In the genomic region with DNA sequence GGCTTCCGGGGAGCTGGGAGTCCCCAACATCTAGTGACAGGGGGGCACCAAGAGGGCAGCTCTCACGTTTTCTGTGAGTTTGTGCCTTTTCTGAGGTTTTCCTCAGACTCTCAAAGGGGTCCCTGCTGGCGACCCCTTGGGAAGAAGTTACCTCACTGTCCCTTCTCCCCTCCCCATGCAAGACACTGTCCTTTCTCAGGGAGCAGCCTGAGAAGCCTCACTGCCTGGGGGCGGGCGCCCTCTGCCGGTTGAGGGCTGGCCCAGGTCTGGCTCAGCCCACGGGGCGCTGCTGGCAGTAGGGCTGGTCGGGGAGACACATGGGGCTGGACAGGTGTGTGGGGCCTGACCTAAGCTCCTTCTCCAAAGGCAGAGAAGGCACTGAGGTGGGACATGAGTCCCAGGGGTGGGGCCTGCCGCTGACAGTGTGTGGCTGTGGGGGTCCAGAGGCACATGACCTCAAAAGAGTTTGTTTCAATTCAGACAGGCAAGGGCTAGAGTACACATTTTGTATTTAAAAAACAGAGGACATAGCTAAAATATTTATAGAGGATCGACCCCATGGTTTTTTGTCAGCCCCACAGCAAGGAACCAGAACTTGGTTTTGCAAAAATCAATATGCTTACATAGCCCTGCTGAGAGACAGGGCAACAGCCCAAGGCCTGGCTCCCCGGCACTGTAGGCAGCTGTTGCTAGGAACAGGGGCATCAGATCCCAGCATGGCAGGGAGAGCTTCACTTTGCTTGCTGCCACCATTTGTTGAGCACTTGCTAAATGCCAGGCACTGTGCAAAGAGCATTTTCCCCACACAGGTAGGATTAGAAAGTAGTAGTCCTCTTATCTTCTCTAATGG, we compare ENCODE assay signal across 8 cellular contexts. TPM values are rescaled to one million over a fixed set of nuclear protein-coding genes. Genes with fewer than 3 reads are reported as not detected.
DNase-seq lines count a peak whose midpoint lies in the region; ATAC-seq, FAIRE-seq and TF ChIP-seq lines count a peak whose summit lies in the region.

No MANE protein-coding gene starts in this region.

- no peaks in the 10 kb centered on the region for H3K36me3 ChIP-seq in K562 (ENCODE audit: control insufficient read depth, insufficient read depth, low read length)

- TF ChIP-seq POLR2A in K562 (conservative IDR thresholded peaks at IDR 0.05), result no peak

- FAIRE-seq in K562 (lab: Jason Lieb, UNC), result peak; percentile 15

- no peak overlapping the region for H2AFZ ChIP-seq in K562 (ENCODE audit: low read depth, low read length)

- H3K4me1 ChIP-seq in K562 (replicated peaks in 1 of 2; ENCODE audit: control insufficient read depth in 2 of 2, insufficient read depth in 2 of 2, low read length in 2 of 2), result no peaks in the 10 kb centered on the region

- 1% methylated on average over 11 of the region's 12 CpGs for WGBS in K562 (ENCODE audit: insufficient coverage, low coverage, missing lambda C conversion rate)

- no peak overlapping the region for H3K9ac ChIP-seq in K562 (ENCODE audit: insufficient read depth in 1 of 2, low read depth in 2 of 2, low read length in 2 of 2)

- POLR2A ChIA-PET in K562 (lab: Yijun Ruan, JAX), result no interaction called here

- no peak for TF ChIP-seq EP300 in K562 (IDR thresholded peaks at IDR 0.05; ENCODE audit: low read length)

- TF ChIP-seq CTCF in CD14-positive monocyte (IDR thresholded peaks at IDR 0.05) (peak; percentile 97), K562 (IDR thresholded peaks at IDR 0.05 in 2 of 3, conservative IDR thresholded peaks at IDR 0.05 in 1 of 3; ENCODE audit: insufficient read depth in 2 of 3, low read depth in 1 of 3, low read length in 3 of 3) (peak; percentile 79 to 87 (median 80))

- H3K79me2 ChIP-seq in K562 (ENCODE audit: control insufficient read depth, insufficient read depth, low read length), result no peaks in the 10 kb centered on the region

- in situ Hi-C loops in K562 (cut with MboI), result loop anchor here (10.0 kb wide), 1 partner anchor 402 kb away; a partner anchor contains a TSS

- peak; percentile 54 for ATAC-seq in GM21619 (IDR thresholded peaks at IDR 0.05; ENCODE audit: unreplicated experiment)
- ATAC-seq in K562, result peak; percentile 99

- H3K27ac Mint-ChIP-seq in CD14-positive monocyte (no peak overlapping the region), immature natural killer cell (no peak overlapping the region)

- no peak overlapping the region for H3K27ac ChIP-seq in K562 (ENCODE audit: extremely low read depth, low read depth, low read length)

- no peaks in the 10 kb centered on the region for H3K9me3 Mint-ChIP-seq in CD14-positive monocyte
- H3K9me3 Mint-ChIP-seq in immature natural killer cell, result no peaks in the 10 kb centered on the region

- intact Hi-C loops in CD14-positive monocyte (cut with micrococcal nuclease), result loop anchor here (1.0 to 5.0 kb wide), 3 partner anchors 252 to 404 kb away; a partner anchor contains a TSS
- intact Hi-C loops in K562 (cut with micrococcal nuclease), result loop anchor here (1.0 kb wide), 1 partner anchor 252 kb away; no protein-coding TSS in a partner anchor

- H3K4me3 ChIP-seq in K562, result no peak overlapping the region

- no peak overlapping the region for H3K4me2 ChIP-seq in K562 (ENCODE audit: insufficient read depth, low read length)

- H3K9me1 ChIP-seq in K562 (ENCODE audit: control insufficient read depth, insufficient read depth, low read length), result no peaks in the 10 kb centered on the region

- H4K20me1 ChIP-seq in K562 (replicated peaks; ENCODE audit: control insufficient read depth, insufficient read depth, low read length), result no peaks in the 10 kb centered on the region

- H3K4me3 Mint-ChIP-seq in CD14-positive monocyte (no peak overlapping the region), immature natural killer cell (no peak overlapping the region)

- peaks cover 0 to 14% of the 10 kb centered on the region in 2 experiments; a peak in 1 of 5 replicates for H3K27me3 ChIP-seq in K562 (ENCODE audit: control insufficient read depth in 2 of 2, insufficient read depth in 2 of 2, low read length in 2 of 2)

- H3K27me3 Mint-ChIP-seq in CD14-positive monocyte (ENCODE audit: low read depth in 3 of 3), result peaks cover 3 to 5% (median 4%) of the 10 kb centered on the region in 3 donors
- H3K27me3 Mint-ChIP-seq in immature natural killer cell (ENCODE audit: low read depth in 3 of 3), result peaks cover 0 to 12% (median 2%) of the 10 kb centered on the region in 3 donors

- H3K4me1 Mint-ChIP-seq in CD14-positive monocyte, result peaks cover 13% of the 10 kb centered on the region
- H3K4me1 Mint-ChIP-seq in immature natural killer cell, result peaks cover 0 to 2% of the 10 kb centered on the region in 2 donors

- CTCF ChIA-PET in K562 (lab: Yijun Ruan, JAX; ENCODE audit: low intra/inter-chr PET ratio), result interaction anchor here (1.2 kb wide), 1 partner anchor 253 kb away, joined by 6 read pairs; no protein-coding TSS in a partner anchor

- peaks cover 14 to 16% of the 10 kb centered on the region in 2 donors for H3K36me3 Mint-ChIP-seq in CD14-positive monocyte
- peaks cover 0 to 7% (median 5%) of the 10 kb centered on the region in 3 donors for H3K36me3 Mint-ChIP-seq in immature natural killer cell

- TF ChIP-seq RAD21 in K562 (CRISPR knock-in tag; conservative IDR thresholded peaks at IDR 0.05 in 1 of 2, IDR thresholded peaks at IDR 0.05 in 1 of 2), result peak; percentile 66 to 87

- H3K9me3 ChIP-seq in K562 (replicated peaks; ENCODE audit: control insufficient read depth, insufficient read depth, low read depth, low read length), result no peaks in the 10 kb centered on the region

- BruUV-seq in K562 (replicated peaks; lab: Mats Ljungman, UMichigan), result no TSS peak

- DNase-seq in CD14-positive monocyte (ENCODE audit: low spot score) (peak; percentile 69), NCI-H146 treated with DMSO at 0.1 percent for 48 hours (lab: John Stamatoyannopoulos, UW; ENCODE audit: unreplicated experiment) (peak; percentile 5), UCSD-AML1 (lab: John Stamatoyannopoulos, UW; ENCODE audit: unreplicated experiment) (peak; percentile 71), K562 (ENCODE audit: extremely low read depth in 1 of 4, low spot score in 3 of 4) (peak; percentile 69 to 72 (median 70)), immature natural killer cell (peak; percentile 66 to 71 (median 67)), NCI-H2107 (lab: John Stamatoyannopoulos, UW) (no peak)
- DNase-seq in stimulated activated CD4-positive, alpha-beta T cell treated with anti-CD3 and anti-CD28 coated beads, Interleukin-1b, Interleukin-23, amount 100 ng/mL, for 1 hour (ENCODE audit: low read depth in 2 of 2), result peak; percentile 64 to 76

TF ChIP-seq in K562, 482 proteins besides CTCF, POLR2A, EP300 and RAD21 (continues in another document):
- TF ChIP-seq FIP1L1 (IDR thresholded peaks at IDR 0.05; ENCODE audit: low read depth, low read length, poor library complexity, severe bottlenecking) (no peak), TAF1 (IDR thresholded peaks at IDR 0.05; ENCODE audit: control insufficient read depth, extremely low read depth, insufficient read depth, low read length, severe bottlenecking) (no peak), E2F3 (CRISPR knock-in tag; IDR thresholded peaks at IDR 0.05) (no peak), RB1 (IDR thresholded peaks at IDR 0.05; ENCODE audit: low read depth) (peak; percentile 59)

RNA-seq across cellular contexts. Expression of a gene that starts 18.5 kb away (rescaled TPM):
- polyA plus RNA-seq in CD14-positive monocyte (not detected), K562 (2011; rRNA removed) (not detected in 2 replicates), K562 (2014; fragmentation: Illumina TruSeq; extraction: Trizol) (not detected in 2 replicates), K562 (2014; fragmentation: Nextera tagmentation; extraction: Ambion mirVana) (not detected), K562 (2014; rRNA removed) (not detected in 2 replicates), immature natural killer cell (under 1 TPM in 2 of 3 donors, not detected in 1; 0.31 to 0.43 TPM)
- total RNA-seq in K562 (2011; cell fraction: chromatin; rRNA removed; ENCODE audit: low replicate concordance), result not detected in 2 replicates
- not detected in 2 replicates for total RNA-seq in K562 (2011; cell fraction: nucleolus; rRNA removed)
- not detected in 2 replicates for total RNA-seq in K562 (2011; cell fraction: nucleoplasm; rRNA removed)
- total RNA-seq in K562 (2014; rRNA removed) (not detected in 2 replicates), K562 (2014; rRNA removed; fragmentation: Illumina TruSeq; extraction: Trizol) (not detected in 2 replicates), K562 (2015; rRNA removed; fragmentation: Illumina TruSeq; extraction: Trizol) (not detected in 2 replicates), K562 (2021) (not detected in 2 replicates)
- polyA plus RNA-seq in K562 (2011; cell fraction: cytosol; rRNA removed), result not detected in 2 replicates
- not detected in 2 replicates for polyA plus RNA-seq in K562 (2011; cell fraction: nucleus; rRNA removed)
- not detected in 2 replicates for polyA plus RNA-seq in K562 (2012)
- not detected in 2 replicates for polyA minus RNA-seq in K562 (2011; rRNA and poly(A)+ RNA removed)
- not detected in 2 replicates for polyA minus RNA-seq in K562 (2011; cell fraction: cytosol; rRNA and poly(A)+ RNA removed)
- polyA minus RNA-seq in K562 (2011; cell fraction: nucleus; rRNA and poly(A)+ RNA removed), result not detected in 2 replicates

RNA-seq across cellular contexts. Expression of a gene that starts 50.3 kb away (rescaled TPM):
- polyA plus RNA-seq in CD14-positive monocyte (not detected), K562 (2011; rRNA removed) (not detected in 2 replicates), K562 (2014; fragmentation: Illumina TruSeq; extraction: Trizol) (not detected in 2 replicates), K562 (2014; fragmentation: Nextera tagmentation; extraction: Ambion mirVana) (not detected), K562 (2014; rRNA removed) (not detected in 2 replicates), immature natural killer cell (not detected)
- total RNA-seq in K562 (2011; cell fraction: chromatin; rRNA removed; ENCODE audit: low replicate concordance), result not detected in 2 replicates
- not detected in 2 replicates for total RNA-seq in K562 (2011; cell fraction: nucleolus; rRNA removed)
- not detected in 2 replicates for total RNA-seq in K562 (2011; cell fraction: nucleoplasm; rRNA removed)
- total RNA-seq in K562 (2014; rRNA removed) (not detected in 2 replicates), K562 (2014; rRNA removed; fragmentation: Illumina TruSeq; extraction: Trizol) (not detected in 2 replicates), K562 (2015; rRNA removed; fragmentation: Illumina TruSeq; extraction: Trizol) (not detected in 2 replicates), K562 (2021) (not detected in 2 replicates)
- polyA plus RNA-seq in K562 (2011; cell fraction: cytosol; rRNA removed), result not detected in 2 replicates
- polyA plus RNA-seq in K562 (2011; cell fraction: nucleus; rRNA removed), result not detected in 2 replicates
- polyA plus RNA-seq in K562 (2012), result not detected in 2 replicates
- not detected in 2 replicates for polyA minus RNA-seq in K562 (2011; rRNA and poly(A)+ RNA removed)
- not detected in 2 replicates for polyA minus RNA-seq in K562 (2011; cell fraction: cytosol; rRNA and poly(A)+ RNA removed)
- not detected in 2 replicates for polyA minus RNA-seq in K562 (2011; cell fraction: nucleus; rRNA and poly(A)+ RNA removed)
